Comparison of ENCODE assay signal across 10 cellular contexts in the genomic region with DNA sequence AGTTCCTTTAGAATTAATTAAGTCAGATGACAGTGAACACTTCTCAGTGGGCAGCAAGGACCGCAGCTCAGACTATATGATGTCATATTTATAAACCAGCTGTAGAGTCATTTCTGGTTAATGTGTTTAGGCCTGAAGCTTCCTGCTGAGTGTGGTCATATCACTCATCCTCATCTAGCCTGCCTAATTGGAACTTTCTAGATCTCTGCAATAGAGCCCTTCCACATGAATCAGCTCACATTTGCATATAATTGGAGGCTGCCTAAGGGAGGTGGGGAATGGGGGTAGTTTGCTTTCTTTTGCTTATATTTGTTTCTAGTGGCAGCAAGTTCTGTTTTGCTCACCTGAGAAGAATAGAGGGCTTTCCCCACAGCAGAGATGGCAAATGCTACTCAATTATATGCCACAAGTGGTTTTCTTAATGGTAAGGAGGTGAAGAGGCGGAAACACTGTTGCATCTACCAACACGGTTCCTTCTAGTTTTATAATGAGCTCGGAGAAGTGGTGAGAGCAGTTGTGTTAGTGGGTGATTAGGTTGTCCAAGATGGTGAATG.
DNase-seq lines count a peak whose midpoint lies in the region; ATAC-seq, FAIRE-seq and TF ChIP-seq lines count a peak whose summit lies in the region.
"Had no signal": no experiment of that assay in that cellular context is flagged by ENCODE, and none has a peak within 500 bp of the region (broad histone marks: within the 10 kb centered on the region; RNA-seq: fewer than 3 reads in every experiment).

No MANE protein-coding gene starts in this region.

- no peak for TF ChIP-seq EP300 in upper lobe of left lung (IDR thresholded peaks at IDR 0.05)

- H3K4me3 ChIP-seq in choroid plexus epithelial cell (ENCODE audit: low read depth, low read length) = no peak overlapping the region
- no peak overlapping the region for H3K4me3 ChIP-seq in upper lobe of left lung
- H3K4me3 ChIP-seq in heart left ventricle = no peak overlapping the region

- H3K4me3 Mint-ChIP-seq in Calu3 (ENCODE audit: low read depth, unreplicated experiment) = no peak overlapping the region

- H3K9me3 Mint-ChIP-seq in Calu3 (ENCODE audit: low read depth, unreplicated experiment) = no peaks in the 10 kb centered on the region

- ATAC-seq in GM19468 (IDR thresholded peaks at IDR 0.05; ENCODE audit: extremely low read depth, unreplicated experiment) (peak; percentile 31), upper lobe of left lung (ENCODE audit: low FRiP score in 2 of 2) (peak in 1 of 2 donors; percentile 37), heart left ventricle (no peak), HG02884 (IDR thresholded peaks at IDR 0.05; ENCODE audit: unreplicated experiment) (no peak)

- intact Hi-C loops in Calu3 (cut with micrococcal nuclease; ENCODE audit: unreplicated experiment) = no loop called here
- intact Hi-C loops in heart left ventricle (cut with DNase I) = no loop called here

- H3K27me3 Mint-ChIP-seq in Calu3 (ENCODE audit: unreplicated experiment) = no peaks in the 10 kb centered on the region

- TF ChIP-seq POLR2A in upper lobe of left lung (IDR thresholded peaks at IDR 0.05) (no peak), heart left ventricle (IDR thresholded peaks at IDR 0.05) (no peak)

- TF ChIP-seq CTCF in Calu3 (IDR thresholded peaks at IDR 0.05; ENCODE audit: unreplicated experiment) (no peak), choroid plexus epithelial cell (conservative IDR thresholded peaks at IDR 0.05; ENCODE audit: low read depth, low read length) (no peak), upper lobe of left lung (IDR thresholded peaks at IDR 0.05) (no peak), heart left ventricle (IDR thresholded peaks at IDR 0.05) (no peak)

- H3K27ac Mint-ChIP-seq in Calu3 (ENCODE audit: unreplicated experiment) = peak overlapping the region; percentile 35

- no peak for DNase-seq in Calu3
- DNase-seq in HT1080 (ENCODE audit: low read depth) = peak; percentile 48
- DNase-seq in choroid plexus epithelial cell (ENCODE audit: low read depth) = peak; percentile 88
- no peak for DNase-seq in upper lobe of left lung
- no peak for DNase-seq in GM19239 (ENCODE audit: insufficient read length, low spot score)
- DNase-seq in heart left ventricle = no peak

- H3K9me3 ChIP-seq in upper lobe of left lung (no peaks in the 10 kb centered on the region), heart left ventricle (no peaks in the 10 kb centered on the region)

- BruUV-seq in Calu3 (replicated peaks; lab: Mats Ljungman, UMichigan) = no TSS peak

- H3K4me1 ChIP-seq in upper lobe of left lung = peaks cover 39 to 70% (median 49%) of the 10 kb centered on the region in 4 donors
- H3K4me1 ChIP-seq in heart left ventricle = peaks cover 2 to 84% (median 54%) of the 10 kb centered on the region in 12 donors

- H3K27me3 ChIP-seq in upper lobe of left lung = no peaks in the 10 kb centered on the region
- no peaks in the 10 kb centered on the region for H3K27me3 ChIP-seq in heart left ventricle

- peaks cover 10% of the 10 kb centered on the region for H3K4me1 Mint-ChIP-seq in Calu3 (ENCODE audit: low read depth, unreplicated experiment)

- H3K27ac ChIP-seq in upper lobe of left lung (peak overlapping the region; percentile 48 to 76 (median 56)), heart left ventricle (peak overlapping the region in 6 of 12 donors; percentile 8 to 86 (median 32))
- H3K27ac ChIP-seq: epithelial cell of prostate, HL-60 had no signal

- CTCF ChIA-PET in Calu3 (lab: Charles Lee) = interaction anchor here (0.6 kb wide), 1 partner anchor 267 kb away, joined by 3 read pairs; no protein-coding TSS in a partner anchor

- WGBS in upper lobe of left lung, 2 donors = 74 to 77% methylated on average over 4 of the region's 4 CpGs
- 85 to 88% (median 86%) methylated on average over 4 of the region's 4 CpGs for WGBS in heart left ventricle, 4 donors

- H3K36me3 ChIP-seq in upper lobe of left lung (peaks cover 6 to 63% (median 36%) of the 10 kb centered on the region in 4 donors), heart left ventricle (peaks cover 0 to 59% (median 40%) of the 10 kb centered on the region in 9 donors)

- no peak for FAIRE-seq in GM19239 (lab: Jason Lieb, UNC)

- H3K36me3 Mint-ChIP-seq in Calu3 (ENCODE audit: insufficient read depth, unreplicated experiment) = peaks cover 33% of the 10 kb centered on the region

Comparison
In these comparisons a context has a peak if more than half of its experiments do, and no peak if none do; other contexts are left out.
1. DNase-seq: peak in HT1080 (single experiment) and choroid plexus epithelial cell (single experiment); none in Calu3 (single experiment), upper lobe of left lung (0 of 2), GM19239 (single experiment) and heart left ventricle (0 of 5).